Comparison of ENCODE assay signal across 25 cellular contexts in genomic region chr1:107198581-107198980, GRCh38. TPM values are rescaled to one million over a fixed set of nuclear protein-coding genes. Genes with fewer than 3 reads are reported as not detected.
DNase-seq lines count a peak whose midpoint lies in the region; ATAC-seq lines count a peak whose summit lies in the region.
"Had no signal": no experiment of that assay in that cellular context is flagged by ENCODE, and none has a peak within 500 bp of the region (broad histone marks: within the 10 kb centered on the region; RNA-seq: fewer than 3 reads in every experiment).

No MANE protein-coding gene starts in this region.

- H3K4me1 ChIP-seq in adipocyte (ENCODE audit: control insufficient read depth, insufficient read depth, low read length) = peaks cover 11% of the 10 kb centered on the region
- H3K4me1 ChIP-seq: stomach, upper lobe of left lung had no signal

- no peaks in the 10 kb centered on the region for H3K36me3 ChIP-seq in adipocyte (ENCODE audit: control insufficient read depth, insufficient read depth, low read length, severe bottlenecking)
- H3K36me3 ChIP-seq: neutrophil, spleen, stomach, upper lobe of left lung had no signal

- H3K4me3 ChIP-seq in adipocyte (ENCODE audit: low read length) = peak overlapping the region; percentile 25
- H3K4me3 ChIP-seq: spleen, stomach, upper lobe of left lung had no signal

- H3K4me1 Mint-ChIP-seq in activated CD4-positive, alpha-beta memory T cell treated with anti-CD3 and anti-CD28 coated beads, Interleukin-2, amount 10 ng/mL, durations not matched to agents 7 days and 5 days = no peaks in the 10 kb centered on the region

- POLR2A ChIA-PET in activated CD4-positive, alpha-beta memory T cell treated with anti-CD3 and anti-CD28 coated beads, Interleukin-2, amount 10 ng/mL, durations not matched to agents 7 days and 5 days (lab: Charles Lee) = no interaction called here

- peaks cover 3% of the 10 kb centered on the region for H3K9me3 Mint-ChIP-seq in activated CD4-positive, alpha-beta memory T cell treated with anti-CD3 and anti-CD28 coated beads, Interleukin-2, amount 10 ng/mL, durations not matched to agents 7 days and 5 days

- no peaks in the 10 kb centered on the region for H3K27me3 ChIP-seq in adipocyte (replicated peaks; ENCODE audit: control insufficient read depth, insufficient read depth, low read length)
- H3K27me3 ChIP-seq: neutrophil, spleen, stomach, upper lobe of left lung had no signal

- DNase-seq in COR-L47 (lab: John Stamatoyannopoulos, UW) (peak; percentile 42), M059J (ENCODE audit: low read depth) (peak; percentile 58), adipocyte (ENCODE audit: low read depth) (peak; percentile 58), iris pigment epithelial cell (ENCODE audit: low read depth) (peak; percentile 3)
- no peak for DNase-seq in activated CD4-positive, alpha-beta memory T cell treated with anti-CD3 and anti-CD28 coated beads, Interleukin-2, amount 10 ng/mL, durations not matched to agents 7 days and 5 days
- DNase-seq: activated CD8-positive, alpha-beta T cell treated with anti-CD3 and anti-CD28 coated beads for 36 hours; activated naive CD4-positive, alpha-beta T cell treated with anti-CD3 and anti-CD28 coated beads, Interleukin-2, amount 50 U/mL, for 16 hours; activated T-cell treated with anti-CD3 and anti-CD28 coated beads, Interleukin-2, amount 50 U/mL, for 4 hours; aorta; DMS79; effector memory CD4-positive, alpha-beta T cell; glutamatergic neuron; Karpas-422; left ventricle myocardium superior; NCI-H345; spleen; stimulated activated CD4-positive, alpha-beta T cell treated with anti-CD3 and anti-CD28 coated beads, Interleukin-4, amount 100 ng/mL, for 4 hours; stomach; upper lobe of left lung had no signal

- H3K9ac ChIP-seq in adipocyte (ENCODE audit: low read length) = no peak overlapping the region

- no peaks in the 10 kb centered on the region for H3K27me3 Mint-ChIP-seq in activated CD4-positive, alpha-beta memory T cell treated with anti-CD3 and anti-CD28 coated beads, Interleukin-2, amount 10 ng/mL, durations not matched to agents 7 days and 5 days
- H3K27me3 Mint-ChIP-seq: activated CD8-positive, alpha-beta T cell treated with anti-CD3 and anti-CD28 coated beads for 36 hours had no signal

- ATAC-seq in GM21367 (IDR thresholded peaks at IDR 0.05; ENCODE audit: unreplicated experiment) (no peak), GM21381 (IDR thresholded peaks at IDR 0.05; ENCODE audit: unreplicated experiment) (no peak), GM19397 (IDR thresholded peaks at IDR 0.05; ENCODE audit: unreplicated experiment) (no peak)
- ATAC-seq: activated CD8-positive, alpha-beta T cell treated with anti-CD3 and anti-CD28 coated beads for 36 hours; activated T-cell treated with anti-CD3 and anti-CD28 coated beads, Interleukin-2, amount 50 U/mL, for 4 hours; esophagus mucosa; left ventricle myocardium superior; WTC11 had no signal

- H3K9me3 ChIP-seq in adipocyte (ENCODE audit: control insufficient read depth, low read length) = peaks cover 14% of the 10 kb centered on the region
- H3K9me3 ChIP-seq: neutrophil had no signal

- H3K4me3 Mint-ChIP-seq in activated CD4-positive, alpha-beta memory T cell treated with anti-CD3 and anti-CD28 coated beads, Interleukin-2, amount 10 ng/mL, durations not matched to agents 7 days and 5 days = no peak overlapping the region
- H3K4me3 Mint-ChIP-seq: activated CD8-positive, alpha-beta T cell treated with anti-CD3 and anti-CD28 coated beads for 36 hours; activated T-cell treated with anti-CD3 and anti-CD28 coated beads, Interleukin-2, amount 50 U/mL, for 4 hours; WTC11 had no signal

- H3K36me3 Mint-ChIP-seq in activated CD4-positive, alpha-beta memory T cell treated with anti-CD3 and anti-CD28 coated beads, Interleukin-2, amount 10 ng/mL, durations not matched to agents 7 days and 5 days (ENCODE audit: low read depth) = no peaks in the 10 kb centered on the region

- no peak overlapping the region for H3K27ac Mint-ChIP-seq in activated CD4-positive, alpha-beta memory T cell treated with anti-CD3 and anti-CD28 coated beads, Interleukin-2, amount 10 ng/mL, durations not matched to agents 7 days and 5 days
- H3K27ac Mint-ChIP-seq: activated CD8-positive, alpha-beta T cell treated with anti-CD3 and anti-CD28 coated beads for 36 hours; WTC11 had no signal

- CTCF ChIA-PET in activated CD4-positive, alpha-beta memory T cell treated with anti-CD3 and anti-CD28 coated beads, Interleukin-2, amount 10 ng/mL, durations not matched to agents 7 days and 5 days (lab: Charles Lee) = no interaction called here

RNA-seq across cellular contexts. Expression of gene NTNG1, which starts 57.7 kb away (rescaled TPM):
- 5.8 and 8.3 TPM in 2 replicates for total RNA-seq in M059J (2014; rRNA removed; shearing (Covaris generic))
- not detected for total RNA-seq in activated CD4-positive, alpha-beta memory T cell treated with anti-CD3 and anti-CD28 coated beads, Interleukin-2, amount 10 ng/mL, durations not matched to agents 7 days and 5 days
- total RNA-seq: activated T-cell treated with anti-CD3 and anti-CD28 coated beads, Interleukin-2, amount 50 U/mL, for 4 hours had no signal
